Comparison of ENCODE assay signal across 9 cellular contexts in the genomic region with DNA sequence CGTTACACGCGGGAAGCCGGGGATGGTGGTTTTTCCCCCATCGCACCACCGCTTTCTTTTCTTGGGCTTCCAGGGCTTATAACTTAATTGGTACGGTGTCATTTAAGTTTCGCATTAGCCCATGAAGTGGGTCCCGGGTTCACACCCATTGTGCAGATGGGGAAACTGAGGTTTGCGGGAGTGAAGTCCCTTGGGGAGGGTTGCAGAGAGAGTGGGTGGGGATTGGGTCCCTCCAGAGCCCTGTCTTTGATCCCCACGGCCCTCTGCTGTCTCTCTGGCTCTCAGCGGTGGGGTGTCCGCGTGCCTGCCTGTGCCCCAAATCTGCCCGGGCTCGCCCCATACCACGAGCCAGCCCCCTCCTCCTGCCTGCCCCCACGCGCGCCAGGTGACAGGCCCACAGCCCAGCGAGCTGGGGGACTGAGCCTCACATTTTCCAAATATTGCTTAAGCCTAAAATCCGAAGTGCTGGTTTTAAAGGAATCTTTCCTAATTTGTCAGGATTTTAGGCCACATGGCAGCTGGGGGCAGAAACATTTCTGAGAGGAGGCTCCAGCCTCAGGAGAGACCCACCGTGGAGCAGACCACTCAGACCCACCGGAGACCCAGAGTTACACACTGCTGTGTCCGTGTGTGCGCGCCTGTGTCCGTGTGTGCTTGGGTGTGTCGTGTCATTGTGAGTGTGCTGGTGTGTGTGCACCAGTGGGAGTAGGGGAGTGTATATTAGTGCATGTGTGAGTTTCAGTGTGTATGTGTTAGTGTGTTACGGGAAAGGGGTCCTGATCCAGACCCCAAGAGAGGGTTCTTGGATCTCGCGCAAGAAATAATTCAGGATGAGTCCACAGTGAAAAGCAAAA.
DNase-seq lines count a peak whose midpoint lies in the region; ATAC-seq, FAIRE-seq and TF ChIP-seq lines count a peak whose summit lies in the region.
"Had no signal": no experiment of that assay in that cellular context is flagged by ENCODE, and none has a peak within 500 bp of the region (broad histone marks: within the 10 kb centered on the region; RNA-seq: fewer than 3 reads in every experiment).

No MANE protein-coding gene starts in this region.

- H3K36me3 ChIP-seq in BJ (ENCODE audit: control insufficient read depth, insufficient read depth, low read length) = no peaks in the 10 kb centered on the region; the same call in 1 of the 2 replicates
- no peaks in the 10 kb centered on the region for H3K36me3 ChIP-seq in gastroesophageal sphincter
- no peaks in the 10 kb centered on the region for H3K36me3 ChIP-seq in rectal smooth muscle tissue (ENCODE audit: control insufficient read depth, insufficient read depth, low read length)

- H3K4me1 ChIP-seq in gastroesophageal sphincter (peaks cover 8 to 56% (median 37%) of the 10 kb centered on the region in 3 donors), rectal smooth muscle tissue (ENCODE audit: control insufficient read depth, insufficient read depth, low read length) (peaks cover 27% of the 10 kb centered on the region)

- H3K9ac ChIP-seq in rectal smooth muscle tissue (ENCODE audit: low read length) = no peak overlapping the region

- no peak for ATAC-seq in gastroesophageal sphincter

- POLR2A ChIA-PET in BJ (lab: Charles Lee) = no interaction called here
- POLR2A ChIA-PET in GM10248 (lab: Yijun Ruan, JAX) = no interaction called here

- CTCF ChIA-PET in BJ (lab: Yijun Ruan, JAX) (interaction anchor here (0.7 to 1.2 kb wide), 2 partner anchors 13 to 274 kb away, joined by 3 read pairs; no protein-coding TSS in a partner anchor), GM10248 (lab: Yijun Ruan, JAX) (no interaction called here)

- H3K27me3 ChIP-seq in BJ (ENCODE audit: control insufficient read depth, insufficient read depth, low read length) (no peaks in the 10 kb centered on the region), gastroesophageal sphincter (no peaks in the 10 kb centered on the region), rectal smooth muscle tissue (ENCODE audit: control insufficient read depth, insufficient read depth, low read length) (no peaks in the 10 kb centered on the region)

- no peaks in the 10 kb centered on the region for H3K9me3 ChIP-seq in gastroesophageal sphincter

- 49 to 63% methylated on average over 7 to 26 of the region's 32 CpGs for WGBS in gastroesophageal sphincter (ENCODE audit: low coverage in 1 of 2), 2 donors

- TF ChIP-seq EP300 in gastroesophageal sphincter (IDR thresholded peaks at IDR 0.05) = no peak

- FAIRE-seq in GM19239 (lab: Jason Lieb, UNC) = no peak

- TF ChIP-seq POLR2A in gastroesophageal sphincter (IDR thresholded peaks at IDR 0.05) = no peak

- no peak for DNase-seq in BJ (ENCODE audit: low read depth)
- no peak for DNase-seq in GM19239 (ENCODE audit: insufficient read length, low spot score)
- no peak for DNase-seq in cortex of kidney (lab: John Stamatoyannopoulos, UW)
- no peak for DNase-seq in HK-2 (ENCODE audit: unreplicated experiment)
- DNase-seq in GM10248 (ENCODE audit: extremely low spot score) = no peak
- DNase-seq: NCI-H1417 treated with DMSO at 0.1 percent for 48 hours had no signal

- TF ChIP-seq CTCF in BJ (IDR thresholded peaks at IDR 0.05; ENCODE audit: insufficient read depth, low read depth, low read length) = no peak
- no peak for TF ChIP-seq CTCF in VCaP (conservative IDR thresholded peaks at IDR 0.05)
- TF ChIP-seq CTCF in gastroesophageal sphincter (IDR thresholded peaks at IDR 0.05) = no peak
- TF ChIP-seq CTCF in GM10248 (IDR thresholded peaks at IDR 0.05; ENCODE audit: control extremely low read depth, extremely low read depth, low read depth, missing control alignments) = no peak

- peak overlapping the region; percentile 96; the same call in 1 of the 2 replicates for H3K27ac ChIP-seq in VCaP
- peak overlapping the region in 3 of 4 donors; percentile 75 to 88 (median 83) for H3K27ac ChIP-seq in gastroesophageal sphincter
- H3K27ac ChIP-seq in rectal smooth muscle tissue (ENCODE audit: low read depth, low read length) = peak overlapping the region; percentile 21

- peak overlapping the region; percentile 17; the same call in 1 of the 2 replicates for H3K4me3 ChIP-seq in BJ (ENCODE audit: low read depth, low read length)
- H3K4me3 ChIP-seq in gastroesophageal sphincter = peak overlapping the region; percentile 8 to 48
- peak overlapping the region; percentile 33 for H3K4me3 ChIP-seq in rectal smooth muscle tissue (ENCODE audit: low read length)

Comparison
In these comparisons a context has a peak if more than half of its experiments do, and no peak if none do; other contexts are left out.
1. H3K27ac ChIP-seq: peak in every context shown above with its lines; median percentile 96 in VCaP; 83 in gastroesophageal sphincter; 21 in rectal smooth muscle tissue.